In genomic region chr5:13956441-13956840, GRCh38 we compare ENCODE assay signal across 19 cellular contexts. TPM values are rescaled to one million over a fixed set of nuclear protein-coding genes. Genes with fewer than 3 reads are reported as not detected.
"Had no signal": no experiment of that assay in that cellular context is flagged by ENCODE, and none has a peak within 500 bp of the region (broad histone marks: within the 10 kb centered on the region; RNA-seq: fewer than 3 reads in every experiment).

No MANE protein-coding gene starts in this region.

- H3K79me2 ChIP-seq: parathyroid adenoma had no signal

- H3K9me3 ChIP-seq: gastroesophageal sphincter, heart left ventricle, sigmoid colon, vagina had no signal

- H3K27ac ChIP-seq: epithelial cell of prostate, gastroesophageal sphincter, heart left ventricle, parathyroid adenoma, sigmoid colon, vagina had no signal

- H3K27me3 Mint-ChIP-seq: activated CD4-positive, alpha-beta memory T cell treated with anti-CD3 and anti-CD28 coated beads for 36 hours; activated naive CD8-positive, alpha-beta T cell treated with anti-CD3 and anti-CD28 coated beads, Interleukin-2, amount 10 ng/mL, durations not matched to agents 7 days and 5 days had no signal

- H3K4me1 Mint-ChIP-seq: activated naive CD8-positive, alpha-beta T cell treated with anti-CD3 and anti-CD28 coated beads, Interleukin-2, amount 10 ng/mL, durations not matched to agents 7 days and 5 days; endodermal cell; nephron; stimulated activated naive B cell treated with anti-CD40 and anti-IgM and Interleukin-4, amounts not matched to agents 10 μg/mL and 1 μg/mL and 100 μg/mL, for 72 hours had no signal

- H3K4me3 ChIP-seq: gastroesophageal sphincter, heart left ventricle, sigmoid colon, vagina had no signal

- H3K36me3 ChIP-seq: gastroesophageal sphincter, heart left ventricle, sigmoid colon, vagina had no signal

- H3K27ac Mint-ChIP-seq: activated CD4-positive, alpha-beta memory T cell treated with anti-CD3 and anti-CD28 coated beads for 36 hours; activated naive CD8-positive, alpha-beta T cell treated with anti-CD3 and anti-CD28 coated beads, Interleukin-2, amount 10 ng/mL, durations not matched to agents 7 days and 5 days; endodermal cell; nephron; stimulated activated naive B cell treated with anti-CD40 and anti-IgM and Interleukin-4, amounts not matched to agents 10 μg/mL and 1 μg/mL and 100 μg/mL, for 72 hours; WTC11 had no signal

- H2AFZ ChIP-seq: parathyroid adenoma had no signal

- H3K4me1 ChIP-seq: gastroesophageal sphincter, heart left ventricle, parathyroid adenoma, sigmoid colon, vagina had no signal

- H3K9ac ChIP-seq: parathyroid adenoma had no signal

- DNase-seq: activated CD4-positive, alpha-beta memory T cell treated with anti-CD3 and anti-CD28 coated beads for 36 hours; activated naive CD4-positive, alpha-beta T cell treated with Interleukin-2 at 50 U/mL for 16 hours; activated naive CD8-positive, alpha-beta T cell treated with anti-CD3 and anti-CD28 coated beads, Interleukin-2, amount 10 ng/mL, durations not matched to agents 7 days and 5 days; activated T-cell treated with anti-CD3 and anti-CD28 coated beads, Interleukin-2, amount 50 U/mL, for 48 hours; cortex of kidney; heart left ventricle; left ventricle myocardium superior; sigmoid colon; stimulated activated CD4-positive, alpha-beta T cell treated with anti-CD3 and anti-CD28 coated beads, Interleukin-2, amount 100 ng/mL, for 48 hours; stimulated activated CD8-positive, alpha-beta memory T cell treated with anti-CD3 and anti-CD28 coated beads, Interleukin-4, amount 100 ng/mL, for 48 hours; stimulated activated naive B cell treated with anti-CD40 and anti-IgM and Interleukin-4, amounts not matched to agents 10 μg/mL and 1 μg/mL and 100 μg/mL, for 72 hours; T-helper 9 cell had no signal

- H3K27me3 ChIP-seq: gastroesophageal sphincter, sigmoid colon, vagina had no signal

- H3K9me3 Mint-ChIP-seq: activated naive CD8-positive, alpha-beta T cell treated with anti-CD3 and anti-CD28 coated beads, Interleukin-2, amount 10 ng/mL, durations not matched to agents 7 days and 5 days; endodermal cell; nephron; WTC11 had no signal

- H3K4me3 Mint-ChIP-seq: activated CD4-positive, alpha-beta memory T cell treated with anti-CD3 and anti-CD28 coated beads for 36 hours; activated naive CD8-positive, alpha-beta T cell treated with anti-CD3 and anti-CD28 coated beads, Interleukin-2, amount 10 ng/mL, durations not matched to agents 7 days and 5 days; endodermal cell; nephron; stimulated activated naive B cell treated with anti-CD40 and anti-IgM and Interleukin-4, amounts not matched to agents 10 μg/mL and 1 μg/mL and 100 μg/mL, for 72 hours; WTC11 had no signal

- H3K36me3 Mint-ChIP-seq: activated CD4-positive, alpha-beta memory T cell treated with anti-CD3 and anti-CD28 coated beads for 36 hours; activated naive CD8-positive, alpha-beta T cell treated with anti-CD3 and anti-CD28 coated beads, Interleukin-2, amount 10 ng/mL, durations not matched to agents 7 days and 5 days; stimulated activated naive B cell treated with anti-CD40 and anti-IgM and Interleukin-4, amounts not matched to agents 10 μg/mL and 1 μg/mL and 100 μg/mL, for 72 hours; WTC11 had no signal

- ATAC-seq: gastroesophageal sphincter had no signal

RNA-seq across cellular contexts. Expression of gene DNAH5, which starts 12.0 kb away (rescaled TPM):
- total RNA-seq: activated CD4-positive, alpha-beta memory T cell treated with anti-CD3 and anti-CD28 coated beads for 36 hours; activated naive CD8-positive, alpha-beta T cell treated with anti-CD3 and anti-CD28 coated beads, Interleukin-2, amount 10 ng/mL, durations not matched to agents 7 days and 5 days had no signal
